In the genomic region with DNA sequence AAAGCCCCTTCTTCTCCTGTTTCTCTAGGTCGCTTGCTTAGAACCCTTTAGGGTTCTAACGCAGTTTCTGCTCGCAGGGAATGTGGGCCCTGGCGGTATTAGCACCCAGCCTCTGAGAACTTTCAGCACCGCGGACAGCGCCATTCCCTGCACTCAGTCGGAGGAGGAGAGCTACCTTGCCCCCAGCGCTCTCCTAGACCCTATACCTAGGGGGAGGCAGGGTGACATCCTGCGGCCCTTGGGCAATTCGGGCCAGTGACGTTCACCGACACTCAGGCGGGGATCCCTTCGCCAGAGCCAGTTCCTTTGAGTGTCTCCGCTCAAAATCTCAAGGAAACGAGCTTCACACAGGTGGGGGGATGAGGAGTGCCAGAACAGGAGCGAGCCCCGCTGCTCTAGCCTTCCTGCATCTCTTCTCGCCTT, we compare ENCODE assay signal across 1 cellular context.
TF ChIP-seq lines count a peak whose summit lies in the region.

No MANE protein-coding gene starts in this region.

TF ChIP-seq in HepG2, 621 proteins besides CTCF, POLR2A, EP300 and RAD21 (continued from another document and continues in another):
- TF ChIP-seq, protein P1, sequence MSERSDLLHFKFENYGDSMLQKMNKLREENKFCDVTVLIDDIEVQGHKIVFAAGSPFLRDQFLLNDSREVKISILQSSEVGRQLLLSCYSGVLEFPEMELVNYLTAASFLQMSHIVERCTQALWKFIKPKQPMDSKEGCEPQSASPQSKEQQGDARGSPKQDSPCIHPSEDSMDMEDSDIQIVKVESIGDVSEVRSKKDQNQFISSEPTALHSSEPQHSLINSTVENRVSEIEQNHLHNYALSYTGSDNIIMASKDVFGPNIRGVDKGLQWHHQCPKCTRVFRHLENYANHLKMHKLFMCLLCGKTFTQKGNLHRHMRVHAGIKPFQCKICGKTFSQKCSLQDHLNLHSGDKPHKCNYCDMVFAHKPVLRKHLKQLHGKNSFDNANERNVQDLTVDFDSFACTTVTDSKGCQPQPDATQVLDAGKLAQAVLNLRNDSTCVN (CRISPR knock-in tag; IDR thresholded peaks at IDR 0.05; ENCODE audit: borderline replicate concordance), result peak; percentile 85
- TF ChIP-seq RARG (CRISPR knock-in tag; IDR thresholded peaks at IDR 0.05; ENCODE audit: low read depth), result no peak
- peak; percentile 49 for TF ChIP-seq XRCC5 (optimal IDR thresholded peaks at IDR 0.05; ENCODE audit: low read length)
- peak; percentile 97 for TF ChIP-seq TSC22D2 (CRISPR knock-in tag; IDR thresholded peaks at IDR 0.05; ENCODE audit: borderline replicate concordance)
- peak; percentile 56; the same call in 1 of the 2 replicates for TF ChIP-seq ZNF772 (CRISPR knock-in tag; IDR thresholded peaks at IDR 0.05)
- no peak for TF ChIP-seq ZNF7 (CRISPR knock-in tag; IDR thresholded peaks at IDR 0.05)
- TF ChIP-seq HDAC2 (CRISPR knock-in tag; IDR thresholded peaks at IDR 0.05), result peak; percentile 67; the same call in 1 of the 2 replicates
- TF ChIP-seq ZNF441 (CRISPR knock-in tag; IDR thresholded peaks at IDR 0.05; ENCODE audit: borderline replicate concordance), result peak; percentile 74; the same call in 1 of the 2 replicates
- 0 out of 2 replicates have a peak, but pooled peaks have one; percentile 45 for TF ChIP-seq ZNF546 (CRISPR knock-in tag; conservative IDR thresholded peaks at IDR 0.05)
- 0 out of 2 replicates have a peak, but pooled peaks have one; percentile 30 for TF ChIP-seq FOXC1 (CRISPR knock-in tag; IDR thresholded peaks at IDR 0.05; ENCODE audit: borderline replicate concordance)
- TF ChIP-seq NR2C2 (CRISPR knock-in tag; IDR thresholded peaks at IDR 0.05; ENCODE audit: borderline replicate concordance), result no peak
- no peak for TF ChIP-seq ESRRA (CRISPR knock-in tag; IDR thresholded peaks at IDR 0.05; ENCODE audit: low read depth)
- no peak for TF ChIP-seq FOXJ3 (CRISPR knock-in tag; IDR thresholded peaks at IDR 0.05; ENCODE audit: borderline replicate concordance)
- TF ChIP-seq ZNF766 (CRISPR knock-in tag; IDR thresholded peaks at IDR 0.05; ENCODE audit: borderline replicate concordance), result peak; percentile 41; the same call in 1 of the 2 replicates
- TF ChIP-seq SCMH1 (CRISPR knock-in tag; IDR thresholded peaks at IDR 0.05; ENCODE audit: borderline replicate concordance), result no peak
- TF ChIP-seq FOXK1 (CRISPR knock-in tag; IDR thresholded peaks at IDR 0.05; ENCODE audit: borderline replicate concordance, low read depth), result peak; percentile 28; the same call in 1 of the 2 replicates
- TF ChIP-seq HOXA3 (CRISPR knock-in tag; IDR thresholded peaks at IDR 0.05), result peak; percentile 49; the same call in 1 of the 2 replicates
- TF ChIP-seq ELF3 (CRISPR knock-in tag; IDR thresholded peaks at IDR 0.05), result peak; percentile 52
- no peak for TF ChIP-seq ZKSCAN5 (CRISPR knock-in tag; IDR thresholded peaks at IDR 0.05)
- TF ChIP-seq, protein P2, sequence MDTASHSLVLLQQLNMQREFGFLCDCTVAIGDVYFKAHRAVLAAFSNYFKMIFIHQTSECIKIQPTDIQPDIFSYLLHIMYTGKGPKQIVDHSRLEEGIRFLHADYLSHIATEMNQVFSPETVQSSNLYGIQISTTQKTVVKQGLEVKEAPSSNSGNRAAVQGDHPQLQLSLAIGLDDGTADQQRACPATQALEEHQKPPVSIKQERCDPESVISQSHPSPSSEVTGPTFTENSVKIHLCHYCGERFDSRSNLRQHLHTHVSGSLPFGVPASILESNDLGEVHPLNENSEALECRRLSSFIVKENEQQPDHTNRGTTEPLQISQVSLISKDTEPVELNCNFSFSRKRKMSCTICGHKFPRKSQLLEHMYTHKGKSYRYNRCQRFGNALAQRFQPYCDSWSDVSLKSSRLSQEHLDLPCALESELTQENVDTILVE (CRISPR knock-in tag; IDR thresholded peaks at IDR 0.05), result peak; percentile 91
- 0 out of 2 replicates have a peak, but pooled peaks have one; percentile 35 for TF ChIP-seq TOPORS (CRISPR knock-in tag; IDR thresholded peaks at IDR 0.05)
- TF ChIP-seq, protein P3, sequence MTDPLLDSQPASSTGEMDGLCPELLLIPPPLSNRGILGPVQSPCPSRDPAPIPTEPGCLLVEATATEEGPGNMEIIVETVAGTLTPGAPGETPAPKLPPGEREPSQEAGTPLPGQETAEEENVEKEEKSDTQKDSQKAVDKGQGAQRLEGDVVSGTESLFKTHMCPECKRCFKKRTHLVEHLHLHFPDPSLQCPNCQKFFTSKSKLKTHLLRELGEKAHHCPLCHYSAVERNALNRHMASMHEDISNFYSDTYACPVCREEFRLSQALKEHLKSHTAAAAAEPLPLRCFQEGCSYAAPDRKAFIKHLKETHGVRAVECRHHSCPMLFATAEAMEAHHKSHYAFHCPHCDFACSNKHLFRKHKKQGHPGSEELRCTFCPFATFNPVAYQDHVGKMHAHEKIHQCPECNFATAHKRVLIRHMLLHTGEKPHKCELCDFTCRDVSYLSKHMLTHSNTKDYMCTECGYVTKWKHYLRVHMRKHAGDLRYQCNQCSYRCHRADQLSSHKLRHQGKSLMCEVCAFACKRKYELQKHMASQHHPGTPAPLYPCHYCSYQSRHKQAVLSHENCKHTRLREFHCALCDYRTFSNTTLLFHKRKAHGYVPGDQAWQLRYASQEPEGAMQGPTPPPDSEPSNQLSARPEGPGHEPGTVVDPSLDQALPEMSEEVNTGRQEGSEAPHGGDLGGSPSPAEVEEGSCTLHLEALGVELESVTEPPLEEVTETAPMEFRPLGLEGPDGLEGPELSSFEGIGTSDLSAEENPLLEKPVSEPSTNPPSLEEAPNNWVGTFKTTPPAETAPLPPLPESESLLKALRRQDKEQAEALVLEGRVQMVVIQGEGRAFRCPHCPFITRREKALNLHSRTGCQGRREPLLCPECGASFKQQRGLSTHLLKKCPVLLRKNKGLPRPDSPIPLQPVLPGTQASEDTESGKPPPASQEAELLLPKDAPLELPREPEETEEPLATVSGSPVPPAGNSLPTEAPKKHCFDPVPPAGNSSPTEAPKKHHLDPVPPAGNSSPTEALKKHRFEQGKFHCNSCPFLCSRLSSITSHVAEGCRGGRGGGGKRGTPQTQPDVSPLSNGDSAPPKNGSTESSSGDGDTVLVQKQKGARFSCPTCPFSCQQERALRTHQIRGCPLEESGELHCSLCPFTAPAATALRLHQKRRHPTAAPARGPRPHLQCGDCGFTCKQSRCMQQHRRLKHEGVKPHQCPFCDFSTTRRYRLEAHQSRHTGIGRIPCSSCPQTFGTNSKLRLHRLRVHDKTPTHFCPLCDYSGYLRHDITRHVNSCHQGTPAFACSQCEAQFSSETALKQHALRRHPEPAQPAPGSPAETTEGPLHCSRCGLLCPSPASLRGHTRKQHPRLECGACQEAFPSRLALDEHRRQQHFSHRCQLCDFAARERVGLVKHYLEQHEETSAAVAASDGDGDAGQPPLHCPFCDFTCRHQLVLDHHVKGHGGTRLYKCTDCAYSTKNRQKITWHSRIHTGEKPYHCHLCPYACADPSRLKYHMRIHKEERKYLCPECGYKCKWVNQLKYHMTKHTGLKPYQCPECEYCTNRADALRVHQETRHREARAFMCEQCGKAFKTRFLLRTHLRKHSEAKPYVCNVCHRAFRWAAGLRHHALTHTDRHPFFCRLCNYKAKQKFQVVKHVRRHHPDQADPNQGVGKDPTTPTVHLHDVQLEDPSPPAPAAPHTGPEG (CRISPR knock-in tag; IDR thresholded peaks at IDR 0.05), result peak; percentile 58; the same call in 1 of the 2 replicates
- TF ChIP-seq, protein P4, sequence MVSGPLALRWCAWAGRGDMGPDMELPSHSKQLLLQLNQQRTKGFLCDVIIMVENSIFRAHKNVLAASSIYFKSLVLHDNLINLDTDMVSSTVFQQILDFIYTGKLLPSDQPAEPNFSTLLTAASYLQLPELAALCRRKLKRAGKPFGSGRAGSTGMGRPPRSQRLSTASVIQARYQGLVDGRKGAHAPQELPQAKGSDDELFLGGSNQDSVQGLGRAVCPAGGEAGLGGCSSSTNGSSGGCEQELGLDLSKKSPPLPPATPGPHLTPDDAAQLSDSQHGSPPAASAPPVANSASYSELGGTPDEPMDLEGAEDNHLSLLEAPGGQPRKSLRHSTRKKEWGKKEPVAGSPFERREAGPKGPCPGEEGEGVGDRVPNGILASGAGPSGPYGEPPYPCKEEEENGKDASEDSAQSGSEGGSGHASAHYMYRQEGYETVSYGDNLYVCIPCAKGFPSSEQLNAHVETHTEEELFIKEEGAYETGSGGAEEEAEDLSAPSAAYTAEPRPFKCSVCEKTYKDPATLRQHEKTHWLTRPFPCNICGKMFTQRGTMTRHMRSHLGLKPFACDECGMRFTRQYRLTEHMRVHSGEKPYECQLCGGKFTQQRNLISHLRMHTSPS (CRISPR knock-in tag; IDR thresholded peaks at IDR 0.05; ENCODE audit: low read depth), result no peak
- TF ChIP-seq SOX13 (IDR thresholded peaks at IDR 0.05), result no peak
- peak in 1 of 2 experiments; percentile 33; a peak in 1 of 4 replicates for TF ChIP-seq SOX13 (CRISPR knock-in tag; conservative IDR thresholded peaks at IDR 0.05 in 1 of 2, IDR thresholded peaks at IDR 0.05 in 1 of 2)
- no peak for TF ChIP-seq MAZ (IDR thresholded peaks at IDR 0.05; ENCODE audit: borderline replicate concordance, low read depth, low read length)
- TF ChIP-seq MAZ (CRISPR knock-in tag; IDR thresholded peaks at IDR 0.05; ENCODE audit: low read depth), result peak; percentile 49; the same call in 1 of the 2 replicates
- TF ChIP-seq, protein P5, sequence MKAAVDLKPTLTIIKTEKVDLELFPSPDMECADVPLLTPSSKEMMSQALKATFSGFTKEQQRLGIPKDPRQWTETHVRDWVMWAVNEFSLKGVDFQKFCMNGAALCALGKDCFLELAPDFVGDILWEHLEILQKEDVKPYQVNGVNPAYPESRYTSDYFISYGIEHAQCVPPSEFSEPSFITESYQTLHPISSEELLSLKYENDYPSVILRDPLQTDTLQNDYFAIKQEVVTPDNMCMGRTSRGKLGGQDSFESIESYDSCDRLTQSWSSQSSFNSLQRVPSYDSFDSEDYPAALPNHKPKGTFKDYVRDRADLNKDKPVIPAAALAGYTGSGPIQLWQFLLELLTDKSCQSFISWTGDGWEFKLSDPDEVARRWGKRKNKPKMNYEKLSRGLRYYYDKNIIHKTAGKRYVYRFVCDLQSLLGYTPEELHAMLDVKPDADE (CRISPR knock-in tag; IDR thresholded peaks at IDR 0.05), result no peak
- TF ChIP-seq ZNF296 (CRISPR knock-in tag; conservative IDR thresholded peaks at IDR 0.05), result 0 out of 2 replicates have a peak, but pooled peaks have one; percentile 73
- TF ChIP-seq RFXANK (CRISPR knock-in tag; IDR thresholded peaks at IDR 0.05), result no peak
- TF ChIP-seq, protein P6, sequence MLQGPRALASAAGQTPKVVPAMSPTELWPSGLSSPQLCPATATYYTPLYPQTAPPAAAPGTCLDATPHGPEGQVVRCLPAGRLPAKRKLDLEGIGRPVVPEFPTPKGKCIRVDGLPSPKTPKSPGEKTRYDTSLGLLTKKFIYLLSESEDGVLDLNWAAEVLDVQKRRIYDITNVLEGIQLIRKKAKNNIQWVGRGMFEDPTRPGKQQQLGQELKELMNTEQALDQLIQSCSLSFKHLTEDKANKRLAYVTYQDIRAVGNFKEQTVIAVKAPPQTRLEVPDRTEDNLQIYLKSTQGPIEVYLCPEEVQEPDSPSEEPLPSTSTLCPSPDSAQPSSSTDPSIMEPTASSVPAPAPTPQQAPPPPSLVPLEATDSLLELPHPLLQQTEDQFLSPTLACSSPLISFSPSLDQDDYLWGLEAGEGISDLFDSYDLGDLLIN (CRISPR knock-in tag; IDR thresholded peaks at IDR 0.05; ENCODE audit: borderline replicate concordance), result peak; percentile 44; the same call in 1 of the 2 replicates
- peak; percentile 74 for TF ChIP-seq ERF (CRISPR knock-in tag; IDR thresholded peaks at IDR 0.05)
- TF ChIP-seq ZNF263 (CRISPR knock-in tag; IDR thresholded peaks at IDR 0.05), result peak; percentile 38; the same call in 1 of the 2 replicates
- 0 out of 2 replicates have a peak, but pooled peaks have one; percentile 68 for TF ChIP-seq STAT5B (CRISPR knock-in tag; IDR thresholded peaks at IDR 0.05)
- TF ChIP-seq, protein P7, sequence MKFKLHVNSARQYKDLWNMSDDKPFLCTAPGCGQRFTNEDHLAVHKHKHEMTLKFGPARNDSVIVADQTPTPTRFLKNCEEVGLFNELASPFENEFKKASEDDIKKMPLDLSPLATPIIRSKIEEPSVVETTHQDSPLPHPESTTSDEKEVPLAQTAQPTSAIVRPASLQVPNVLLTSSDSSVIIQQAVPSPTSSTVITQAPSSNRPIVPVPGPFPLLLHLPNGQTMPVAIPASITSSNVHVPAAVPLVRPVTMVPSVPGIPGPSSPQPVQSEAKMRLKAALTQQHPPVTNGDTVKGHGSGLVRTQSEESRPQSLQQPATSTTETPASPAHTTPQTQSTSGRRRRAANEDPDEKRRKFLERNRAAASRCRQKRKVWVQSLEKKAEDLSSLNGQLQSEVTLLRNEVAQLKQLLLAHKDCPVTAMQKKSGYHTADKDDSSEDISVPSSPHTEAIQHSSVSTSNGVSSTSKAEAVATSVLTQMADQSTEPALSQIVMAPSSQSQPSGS (CRISPR knock-in tag; IDR thresholded peaks at IDR 0.05), result peak; percentile 63; the same call in 1 of the 2 replicates
- 0 out of 2 replicates have a peak, but pooled peaks have one; percentile 38 for TF ChIP-seq FOXM1 (CRISPR knock-in tag; IDR thresholded peaks at IDR 0.05)
- TF ChIP-seq, protein P8, sequence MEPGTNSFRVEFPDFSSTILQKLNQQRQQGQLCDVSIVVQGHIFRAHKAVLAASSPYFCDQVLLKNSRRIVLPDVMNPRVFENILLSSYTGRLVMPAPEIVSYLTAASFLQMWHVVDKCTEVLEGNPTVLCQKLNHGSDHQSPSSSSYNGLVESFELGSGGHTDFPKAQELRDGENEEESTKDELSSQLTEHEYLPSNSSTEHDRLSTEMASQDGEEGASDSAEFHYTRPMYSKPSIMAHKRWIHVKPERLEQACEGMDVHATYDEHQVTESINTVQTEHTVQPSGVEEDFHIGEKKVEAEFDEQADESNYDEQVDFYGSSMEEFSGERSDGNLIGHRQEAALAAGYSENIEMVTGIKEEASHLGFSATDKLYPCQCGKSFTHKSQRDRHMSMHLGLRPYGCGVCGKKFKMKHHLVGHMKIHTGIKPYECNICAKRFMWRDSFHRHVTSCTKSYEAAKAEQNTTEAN (CRISPR knock-in tag; conservative IDR thresholded peaks at IDR 0.05), result peak; percentile 62
- TF ChIP-seq NFE2L1 (CRISPR knock-in tag; IDR thresholded peaks at IDR 0.05; ENCODE audit: borderline replicate concordance), result no peak
- no peak for TF ChIP-seq AGO2 (optimal IDR thresholded peaks at IDR 0.05; ENCODE audit: low read depth, low read length)
- TF ChIP-seq IRX3 (CRISPR knock-in tag; IDR thresholded peaks at IDR 0.05; ENCODE audit: borderline replicate concordance, low read depth), result 0 out of 2 replicates have a peak, but pooled peaks have one; percentile 31
- TF ChIP-seq HOXA5 (CRISPR knock-in tag; IDR thresholded peaks at IDR 0.05), result peak; percentile 94
- TF ChIP-seq ZSCAN9 (CRISPR knock-in tag; IDR thresholded peaks at IDR 0.05; ENCODE audit: borderline replicate concordance), result peak; percentile 97
- peak; percentile 61; the same call in 1 of the 2 replicates for TF ChIP-seq SIX4 (CRISPR knock-in tag; IDR thresholded peaks at IDR 0.05)
- TF ChIP-seq ZNF607 (CRISPR knock-in tag; IDR thresholded peaks at IDR 0.05; ENCODE audit: borderline replicate concordance), result peak; percentile 66; the same call in 1 of the 2 replicates
